Comparison of ENCODE assay signal across 8 cellular contexts in the genomic region with DNA sequence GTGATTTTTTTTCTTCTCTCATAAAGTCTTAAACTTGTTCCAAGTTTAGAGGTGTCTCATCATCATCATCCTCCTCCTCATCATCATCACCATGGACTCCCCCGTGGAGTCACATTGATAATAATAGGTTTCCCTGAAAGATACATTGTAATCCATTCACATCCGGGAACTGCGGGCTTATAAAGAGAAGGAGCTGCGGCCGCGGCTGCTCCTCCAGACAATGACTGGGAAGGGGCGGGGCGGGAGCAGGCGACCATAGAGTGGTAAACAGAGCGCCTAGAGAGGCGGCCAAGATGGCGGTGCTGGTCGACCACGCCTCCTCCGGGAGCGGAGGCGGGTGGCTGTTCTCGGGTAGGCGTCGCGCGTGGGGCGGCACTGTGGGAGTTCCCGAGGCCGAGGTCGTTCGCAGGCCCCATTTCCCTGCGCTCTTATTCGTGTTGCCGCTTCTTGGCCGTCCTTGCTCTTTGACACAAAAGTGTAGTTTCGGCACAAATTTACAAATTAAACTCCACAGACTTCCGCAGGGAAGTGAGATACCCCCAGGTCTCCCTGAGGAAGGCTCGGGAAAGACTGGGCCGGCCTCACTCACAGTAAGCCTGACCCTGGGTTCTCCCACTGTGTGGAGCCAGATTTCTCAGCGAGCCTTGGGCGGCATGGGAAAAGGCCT. TPM values are rescaled to one million over a fixed set of nuclear protein-coding genes. Genes with fewer than 3 reads are reported as not detected.
DNase-seq lines count a peak whose midpoint lies in the region; TF ChIP-seq lines count a peak whose summit lies in the region.

No MANE protein-coding gene starts in this region.

- H3K4me3 ChIP-seq in SJSA1 (peak overlapping the region; percentile 52), suprapubic skin (peak overlapping the region; percentile 80)

- H2BK5ac ChIP-seq in H9 (ENCODE audit: insufficient read length, low read length), result peak overlapping the region; percentile 73

- H3K27ac ChIP-seq in H9 (ENCODE audit: insufficient read length, low read depth, low read length), result no peak overlapping the region
- H3K27ac ChIP-seq in SJSA1, result peak overlapping the region; percentile 69
- H3K27ac ChIP-seq in suprapubic skin, result peak overlapping the region; percentile 94

- no peak overlapping the region for H3T11ph ChIP-seq in H9 (ENCODE audit: low read length)

- TF ChIP-seq CTCF in H9 (conservative IDR thresholded peaks at IDR 0.05) (0 out of 3 replicates have a peak, but pooled peaks have one; percentile 10), glutamatergic neuron (IDR thresholded peaks at IDR 0.05; ENCODE audit: partially characterized antibody, unreplicated experiment) (no peak), suprapubic skin (IDR thresholded peaks at IDR 0.05) (no peak)

- H2AFZ ChIP-seq in H9 (ENCODE audit: low read length), result peak overlapping the region; percentile 40

- DNase-seq in EL (peak; percentile 95), H9 (peak; percentile 93), MV-4-11 (lab: John Stamatoyannopoulos, UW) (peak; percentile 92), SJSA1 (ENCODE audit: low read depth in 1 of 2, low spot score in 2 of 2) (peak; percentile 96 to 97), glutamatergic neuron (peak; percentile 97), occipital lobe (lab: John Stamatoyannopoulos, UW) (peak; percentile 92), suprapubic skin (ENCODE audit: low spot score in 2 of 2) (peak; percentile 98)
- peak; percentile 82 for DNase-seq in activated naive CD8-positive, alpha-beta T cell treated with anti-CD3 and anti-CD28 coated beads for 36 hours

- H3K4me1 Mint-ChIP-seq in H9 (peaks cover 22 to 29% of the 10 kb centered on the region in 2 experiments), glutamatergic neuron (ENCODE audit: low read depth, unreplicated experiment) (peaks cover 9% of the 10 kb centered on the region)
- H3K4me1 Mint-ChIP-seq in activated naive CD8-positive, alpha-beta T cell treated with anti-CD3 and anti-CD28 coated beads for 36 hours, result peaks cover 13% of the 10 kb centered on the region

- H3K56ac ChIP-seq in H9 (ENCODE audit: insufficient read length, low read depth, low read length), result no peak overlapping the region

- peak in 1 of 2 donors; percentile 20 for TF ChIP-seq POLR2A in suprapubic skin (IDR thresholded peaks at IDR 0.05)

- no peaks in the 10 kb centered on the region for H3K27me3 ChIP-seq in H9 (ENCODE audit: insufficient read depth, low read length)
- no peaks in the 10 kb centered on the region for H3K27me3 ChIP-seq in SJSA1 (replicated peaks)
- H3K27me3 ChIP-seq in suprapubic skin, result no peaks in the 10 kb centered on the region

- peaks cover 14% of the 10 kb centered on the region for H3K36me3 ChIP-seq in SJSA1
- H3K36me3 ChIP-seq in suprapubic skin, result no peaks in the 10 kb centered on the region

- no peak overlapping the region for H4K8ac ChIP-seq in H9 (replicated peaks; ENCODE audit: insufficient read length, low read depth, low read length)

- no peaks in the 10 kb centered on the region for H3K27me3 Mint-ChIP-seq in H9 (ENCODE audit: low read depth)
- peaks cover 51% of the 10 kb centered on the region for H3K27me3 Mint-ChIP-seq in activated naive CD8-positive, alpha-beta T cell treated with anti-CD3 and anti-CD28 coated beads for 36 hours
- peaks cover 7% of the 10 kb centered on the region for H3K27me3 Mint-ChIP-seq in glutamatergic neuron (ENCODE audit: unreplicated experiment)

- no peak overlapping the region for H2BK120ac ChIP-seq in H9 (ENCODE audit: low read depth, low read length, poor library complexity, severe bottlenecking)

- peak overlapping the region; percentile 87 for H3K4me2 ChIP-seq in H9 (ENCODE audit: insufficient read depth, insufficient read length, low read length)

- TF ChIP-seq EP300 in suprapubic skin (IDR thresholded peaks at IDR 0.05), result no peak

- H3K14ac ChIP-seq in H9 (ENCODE audit: insufficient read depth, low read length), result peak overlapping the region; percentile 97

- H3K79me1 ChIP-seq in H9 (ENCODE audit: insufficient read depth, low read depth, low read length, poor library complexity, severe bottlenecking), result no peaks in the 10 kb centered on the region

- H3K4me3 Mint-ChIP-seq in H9 (peak overlapping the region; percentile 79 to 90), glutamatergic neuron (ENCODE audit: unreplicated experiment) (peak overlapping the region; percentile 94)
- peak overlapping the region; percentile 75 for H3K4me3 Mint-ChIP-seq in activated naive CD8-positive, alpha-beta T cell treated with anti-CD3 and anti-CD28 coated beads for 36 hours

- H3K27ac Mint-ChIP-seq in H9 (peak overlapping the region; percentile 96 to 97 (median 96)), glutamatergic neuron (ENCODE audit: unreplicated experiment) (peak overlapping the region; percentile 92)
- H3K27ac Mint-ChIP-seq in activated naive CD8-positive, alpha-beta T cell treated with anti-CD3 and anti-CD28 coated beads for 36 hours, result peak overlapping the region; percentile 67

- H2BK15ac ChIP-seq in H9 (ENCODE audit: low read depth, low read length), result no peak overlapping the region; the same call in 1 of the 2 replicates

- no peak overlapping the region for H3K4ac ChIP-seq in H9 (ENCODE audit: low read depth, low read length)

- H2AK5ac ChIP-seq in H9 (ENCODE audit: insufficient read length, low read length), result no peak overlapping the region

- H3K23me2 ChIP-seq in H9 (ENCODE audit: insufficient read length, low read depth, low read length, poor library complexity, severe bottlenecking), result peaks cover 11% of the 10 kb centered on the region

- H2BK12ac ChIP-seq in H9 (ENCODE audit: insufficient read length, low read depth, low read length), result peak overlapping the region; percentile 75

- H3K4me1 ChIP-seq in H9 (ENCODE audit: insufficient read depth, low read length) (peaks cover 4% of the 10 kb centered on the region; the same call in 1 of the 2 replicates), SJSA1 (replicated peaks) (peaks cover 23% of the 10 kb centered on the region), suprapubic skin (peaks cover 26% of the 10 kb centered on the region)

- peak overlapping the region; percentile 84 for H4K5ac ChIP-seq in H9 (ENCODE audit: insufficient read length, low read depth, low read length)

- H2BK20ac ChIP-seq in H9 (ENCODE audit: low read depth, low read length, poor library complexity, severe bottlenecking), result no peak overlapping the region

- H3K79me2 ChIP-seq in H9 (ENCODE audit: insufficient read depth, low read length), result peaks cover 3% of the 10 kb centered on the region; the same call in 1 of the 2 replicates

- peaks cover 7 to 16% (median 12%) of the 10 kb centered on the region in 3 experiments; a peak in 6 of 7 replicates for H3K36me3 Mint-ChIP-seq in H9 (ENCODE audit: insufficient read depth in 1 of 3, low read depth in 3 of 3)
- no peaks in the 10 kb centered on the region for H3K36me3 Mint-ChIP-seq in activated naive CD8-positive, alpha-beta T cell treated with anti-CD3 and anti-CD28 coated beads for 36 hours
- peaks cover 4% of the 10 kb centered on the region for H3K36me3 Mint-ChIP-seq in glutamatergic neuron (ENCODE audit: unreplicated experiment)

- H3K18ac ChIP-seq in H9 (ENCODE audit: insufficient read length, low read depth, low read length), result peak overlapping the region; percentile 91

- peak overlapping the region; percentile 95 for H3K9ac ChIP-seq in H9 (ENCODE audit: extremely low read depth, insufficient read length, low read length)

- no peaks in the 10 kb centered on the region for H4K20me1 ChIP-seq in H9 (ENCODE audit: control insufficient read depth, insufficient read depth, insufficient read length)

- no peaks in the 10 kb centered on the region for H3K9me3 ChIP-seq in H9 (ENCODE audit: control insufficient read depth, low read depth, low read length)
- no peaks in the 10 kb centered on the region for H3K9me3 ChIP-seq in SJSA1 (replicated peaks)
- H3K9me3 ChIP-seq in suprapubic skin, result no peaks in the 10 kb centered on the region

- peak overlapping the region; percentile 46 for H4K91ac ChIP-seq in H9 (ENCODE audit: insufficient read length, low read depth, low read length)

- H3K9me3 Mint-ChIP-seq in H9, result no peaks in the 10 kb centered on the region
- no peaks in the 10 kb centered on the region for H3K9me3 Mint-ChIP-seq in activated naive CD8-positive, alpha-beta T cell treated with anti-CD3 and anti-CD28 coated beads for 36 hours
- peaks cover 18% of the 10 kb centered on the region for H3K9me3 Mint-ChIP-seq in glutamatergic neuron (ENCODE audit: unreplicated experiment)

- no peak overlapping the region for H3K23ac ChIP-seq in H9 (ENCODE audit: insufficient read length, low read depth, low read length)

- WGBS in H9 (ENCODE audit: extremely low coverage, insufficient read length, low lambda C conversion rate), result no CpG with 5 or more reads among the region's 37 CpGs
- 3% methylated on average over 32 of the region's 37 CpGs for WGBS in suprapubic skin

RNA-seq across cellular contexts. Expression of gene TCF4, which starts 1.8 kb away (rescaled TPM):
- total RNA-seq in H9 (2021), result 85.8 and 99.4 TPM in 2 replicates
- total RNA-seq in SJSA1 (2014; rRNA removed; shearing (Covaris generic)), result 33.6 and 55.8 TPM in 2 replicates
- total RNA-seq in activated naive CD8-positive, alpha-beta T cell treated with anti-CD3 and anti-CD28 coated beads for 36 hours, result 1 to 10 TPM; 1.3 to 1.4 TPM
- total RNA-seq in glutamatergic neuron (ENCODE audit: unreplicated experiment), result 199 TPM
- total RNA-seq in occipital lobe, result 1,429 TPM
- 100 to 1,000 TPM in 1 of 4 donors, 10 to 100 TPM in 3; 80.9 to 172 (median 94.0) TPM for total RNA-seq in suprapubic skin

Comparison
In these comparisons a context has a peak if more than half of its experiments do, and no peak if none do; other contexts are left out.
1. RNA of gene TCF4, which starts 1.8 kb away (total RNA-seq): 1,429 TPM in occipital lobe (single experiment), 199 TPM in glutamatergic neuron (single experiment), 85.8 to 99.4 TPM in H9, 80.9 to 172 TPM in suprapubic skin and 33.6 to 55.8 TPM in SJSA1; 1.3 to 1.4 TPM in activated naive CD8-positive, alpha-beta T cell treated with anti-CD3 and anti-CD28 coated beads for 36 hours; every median in the first group is over 10 times any median in the second.
2. Peak in every context shown above with its lines, with median percentiles within 50 percentile points of each other: DNase-seq, H3K27ac Mint-ChIP-seq and H3K4me3 Mint-ChIP-seq.